ENCODE assay signal across 31 cellular contexts in genomic region chrX:136212557-136213111, GRCh38. TPM values are rescaled to one million over a fixed set of nuclear protein-coding genes. Genes with fewer than 3 reads are reported as not detected.
A peak's percentile ranks its signal among the peaks of the same experiment; 100 is the strongest.
DNase-seq lines count a peak whose midpoint lies in the region; ATAC-seq and TF ChIP-seq lines count a peak whose summit lies in the region.
"Had no signal": no experiment of that assay in that cellular context is flagged by ENCODE, and none has a peak within 500 bp of the region (broad histone marks: within the 10 kb centered on the region; RNA-seq: fewer than 3 reads in every experiment).

No MANE protein-coding gene starts in this region.

- TF ChIP-seq EP300 in sigmoid colon (IDR thresholded peaks at IDR 0.05), result no peak

- POLR2A ChIA-PET in activated CD8-positive, alpha-beta T cell treated with anti-CD3 and anti-CD28 coated beads, Interleukin-2, amount 10 ng/mL, durations not matched to agents 7 days and 5 days (lab: Charles Lee), result no interaction called here
- POLR2A ChIA-PET in activated CD8-positive, alpha-beta T cell treated with anti-CD3 and anti-CD28 coated beads for 36 hours (lab: Charles Lee), result no interaction called here

- H3K9me3 Mint-ChIP-seq in activated CD8-positive, alpha-beta T cell treated with anti-CD3 and anti-CD28 coated beads, Interleukin-2, amount 10 ng/mL, durations not matched to agents 7 days and 5 days (ENCODE audit: insufficient read depth), result no peaks in the 10 kb centered on the region
- no peaks in the 10 kb centered on the region for H3K9me3 Mint-ChIP-seq in activated CD8-positive, alpha-beta T cell treated with anti-CD3 and anti-CD28 coated beads for 36 hours
- H3K9me3 Mint-ChIP-seq: activated CD4-positive, alpha-beta T cell treated with anti-CD3 and anti-CD28 coated beads, Interleukin-2, amount 10 ng/mL, durations not matched to agents 7 days and 5 days; activated T-cell treated with anti-CD3 and anti-CD28 coated beads, Interleukin-2, amount 50 U/mL, for 72 hours; CD4-positive, CD25-positive, alpha-beta regulatory T cell; immature natural killer cell; naive B cell; T-helper 2 cell treated with Interferon-gamma antibody and Interleukin-4, amounts not matched to agents 5 μg/mL and 100 μg/mL, for 36 hours had no signal

- no peaks in the 10 kb centered on the region for H3K4me1 Mint-ChIP-seq in activated CD8-positive, alpha-beta T cell treated with anti-CD3 and anti-CD28 coated beads, Interleukin-2, amount 10 ng/mL, durations not matched to agents 7 days and 5 days (ENCODE audit: low read depth)
- no peaks in the 10 kb centered on the region for H3K4me1 Mint-ChIP-seq in activated CD8-positive, alpha-beta T cell treated with anti-CD3 and anti-CD28 coated beads for 36 hours (ENCODE audit: low read depth)
- H3K4me1 Mint-ChIP-seq: activated CD4-positive, alpha-beta T cell treated with anti-CD3 and anti-CD28 coated beads, Interleukin-2, amount 10 ng/mL, durations not matched to agents 7 days and 5 days; activated CD8-positive, alpha-beta memory T cell treated with anti-CD3 and anti-CD28 coated beads, Interleukin-2, amount 10 ng/mL, durations not matched to agents 7 days and 5 days; CD4-positive, CD25-positive, alpha-beta regulatory T cell; immature natural killer cell had no signal

- CTCF ChIA-PET in activated CD8-positive, alpha-beta T cell treated with anti-CD3 and anti-CD28 coated beads, Interleukin-2, amount 10 ng/mL, durations not matched to agents 7 days and 5 days (lab: Charles Lee), result interaction anchor here (1.3 kb wide), 1 partner anchor 56 kb away, joined by 3 read pairs; no protein-coding TSS in a partner anchor
- CTCF ChIA-PET in activated CD8-positive, alpha-beta T cell treated with anti-CD3 and anti-CD28 coated beads for 36 hours (lab: Charles Lee), result interaction anchor here (1.2 kb wide), 1 partner anchor 59 kb away, joined by 3 read pairs; no protein-coding TSS in a partner anchor

- no peak for TF ChIP-seq POLR2A in heart left ventricle (IDR thresholded peaks at IDR 0.05)
- TF ChIP-seq POLR2A in sigmoid colon (IDR thresholded peaks at IDR 0.05), result no peak

- H3K27ac Mint-ChIP-seq in activated CD8-positive, alpha-beta T cell treated with anti-CD3 and anti-CD28 coated beads, Interleukin-2, amount 10 ng/mL, durations not matched to agents 7 days and 5 days, result peak overlapping the region; percentile 43
- H3K27ac Mint-ChIP-seq in activated CD8-positive, alpha-beta T cell treated with anti-CD3 and anti-CD28 coated beads for 36 hours, result no peak overlapping the region
- H3K27ac Mint-ChIP-seq: activated CD4-positive, alpha-beta T cell treated with anti-CD3 and anti-CD28 coated beads, Interleukin-2, amount 10 ng/mL, durations not matched to agents 7 days and 5 days; activated CD8-positive, alpha-beta memory T cell treated with anti-CD3 and anti-CD28 coated beads, Interleukin-2, amount 10 ng/mL, durations not matched to agents 7 days and 5 days; activated T-cell treated with anti-CD3 and anti-CD28 coated beads, Interleukin-2, amount 50 U/mL, for 72 hours; T-helper 2 cell treated with Interferon-gamma antibody and Interleukin-4, amounts not matched to agents 5 μg/mL and 100 μg/mL, for 36 hours had no signal

- H3K4me3 ChIP-seq in heart left ventricle (no peak overlapping the region), sigmoid colon (no peak overlapping the region), foreskin fibroblast (ENCODE audit: low read depth in 1 of 2, low read length in 2 of 2) (no peak overlapping the region), SJCRH30 (no peak overlapping the region)
- H3K4me3 ChIP-seq: adrenal gland, breast epithelium had no signal

- H3K9me3 ChIP-seq in heart left ventricle (no peaks in the 10 kb centered on the region), sigmoid colon (no peaks in the 10 kb centered on the region), SJCRH30 (replicated peaks) (no peaks in the 10 kb centered on the region)
- H3K9me3 ChIP-seq: adrenal gland, breast epithelium had no signal

- H3K27me3 ChIP-seq in heart left ventricle, result peaks cover 0 to 8% (median 0%) of the 10 kb centered on the region in 9 donors
- H3K27me3 ChIP-seq in sigmoid colon, result no peaks in the 10 kb centered on the region
- H3K27me3 ChIP-seq in SJCRH30, result no peaks in the 10 kb centered on the region

- 60 to 72% (median 65%) methylated on average over 17 of the region's 17 CpGs for WGBS in heart left ventricle, 4 donors
- WGBS in sigmoid colon, 2 donors, result 83 to 84% methylated on average over 17 of the region's 17 CpGs

- peak overlapping the region in 5 of 12 donors; percentile 34 to 88 (median 67) for H3K27ac ChIP-seq in heart left ventricle
- H3K27ac ChIP-seq in sigmoid colon, result peak overlapping the region; percentile 78 to 99 (median 95)
- no peak overlapping the region for H3K27ac ChIP-seq in SJCRH30
- H3K27ac ChIP-seq: 22Rv1, VCaP had no signal

- H3K4me1 ChIP-seq in heart left ventricle, result peaks cover 0 to 40% (median 5%) of the 10 kb centered on the region in 12 donors
- peaks cover 0 to 29% (median 21%) of the 10 kb centered on the region in 4 donors for H3K4me1 ChIP-seq in sigmoid colon
- H3K4me1 ChIP-seq in SJCRH30, result peaks cover 24% of the 10 kb centered on the region
- H3K4me1 ChIP-seq: adrenal gland, breast epithelium had no signal

- no peak for DNase-seq in activated CD8-positive, alpha-beta T cell treated with anti-CD3 and anti-CD28 coated beads, Interleukin-2, amount 10 ng/mL, durations not matched to agents 7 days and 5 days
- no peak for DNase-seq in activated CD8-positive, alpha-beta T cell treated with anti-CD3 and anti-CD28 coated beads for 36 hours
- DNase-seq in heart left ventricle, result no peak
- peak; percentile 67 for DNase-seq in sigmoid colon
- DNase-seq in foreskin fibroblast, result no peak
- DNase-seq in NCI-H2227 (lab: John Stamatoyannopoulos, UW; ENCODE audit: unreplicated experiment), result no peak
- DNase-seq in SJCRH30, result no peak
- DNase-seq: activated CD4-positive, alpha-beta T cell treated with anti-CD3 and anti-CD28 coated beads, Interleukin-2, amount 10 ng/mL, durations not matched to agents 7 days and 5 days; activated CD8-positive, alpha-beta memory T cell treated with anti-CD3 and anti-CD28 coated beads, Interleukin-2, amount 10 ng/mL, durations not matched to agents 7 days and 5 days; activated naive CD4-positive, alpha-beta T cell treated with Interleukin-2 at 50 U/mL for 16 hours; activated T-cell treated with anti-CD3 and anti-CD28 coated beads, Interleukin-2, amount 50 U/mL, for 72 hours; adrenal gland; CD4-positive, CD25-positive, alpha-beta regulatory T cell; effector memory CD4-positive, alpha-beta T cell; erythroblast; foreskin melanocyte; hypothalamus; immature natural killer cell; naive B cell; NCI-H1694; NCI-H510A; PC-3; SHP77; small intestine; stimulated activated CD8-positive, alpha-beta memory T cell treated with anti-CD3 and anti-CD28 coated beads, Interleukin-4, amount 100 ng/mL, for 48 hours had no signal

- peaks cover 8% of the 10 kb centered on the region for H3K36me3 Mint-ChIP-seq in activated CD8-positive, alpha-beta T cell treated with anti-CD3 and anti-CD28 coated beads, Interleukin-2, amount 10 ng/mL, durations not matched to agents 7 days and 5 days (ENCODE audit: low read depth)
- H3K36me3 Mint-ChIP-seq in activated CD8-positive, alpha-beta T cell treated with anti-CD3 and anti-CD28 coated beads for 36 hours (ENCODE audit: low read depth), result no peaks in the 10 kb centered on the region
- H3K36me3 Mint-ChIP-seq: activated CD8-positive, alpha-beta memory T cell treated with anti-CD3 and anti-CD28 coated beads, Interleukin-2, amount 10 ng/mL, durations not matched to agents 7 days and 5 days; CD4-positive, CD25-positive, alpha-beta regulatory T cell; naive B cell had no signal

- H3K4me3 Mint-ChIP-seq in activated CD8-positive, alpha-beta T cell treated with anti-CD3 and anti-CD28 coated beads, Interleukin-2, amount 10 ng/mL, durations not matched to agents 7 days and 5 days, result no peak overlapping the region
- no peak overlapping the region for H3K4me3 Mint-ChIP-seq in activated CD8-positive, alpha-beta T cell treated with anti-CD3 and anti-CD28 coated beads for 36 hours
- H3K4me3 Mint-ChIP-seq: activated CD4-positive, alpha-beta T cell treated with anti-CD3 and anti-CD28 coated beads, Interleukin-2, amount 10 ng/mL, durations not matched to agents 7 days and 5 days; activated CD8-positive, alpha-beta memory T cell treated with anti-CD3 and anti-CD28 coated beads, Interleukin-2, amount 10 ng/mL, durations not matched to agents 7 days and 5 days; activated T-cell treated with anti-CD3 and anti-CD28 coated beads, Interleukin-2, amount 50 U/mL, for 72 hours; CD4-positive, CD25-positive, alpha-beta regulatory T cell; immature natural killer cell; T-helper 2 cell treated with Interferon-gamma antibody and Interleukin-4, amounts not matched to agents 5 μg/mL and 100 μg/mL, for 36 hours had no signal

- ATAC-seq in activated CD8-positive, alpha-beta T cell treated with anti-CD3 and anti-CD28 coated beads, Interleukin-2, amount 10 ng/mL, durations not matched to agents 7 days and 5 days, result no peak
- no peak for ATAC-seq in activated CD8-positive, alpha-beta T cell treated with anti-CD3 and anti-CD28 coated beads for 36 hours
- peak in 3 of 4 donors; percentile 34 to 44 (median 43) for ATAC-seq in heart left ventricle
- ATAC-seq in GM18867 (IDR thresholded peaks at IDR 0.05; ENCODE audit: unreplicated experiment), result no peak
- ATAC-seq: activated CD8-positive, alpha-beta memory T cell treated with anti-CD3 and anti-CD28 coated beads, Interleukin-2, amount 10 ng/mL, durations not matched to agents 7 days and 5 days; activated T-cell treated with anti-CD3 and anti-CD28 coated beads, Interleukin-2, amount 50 U/mL, for 72 hours; left lobe of liver; PC-3 had no signal

- TF ChIP-seq CTCF in activated CD8-positive, alpha-beta T cell treated with anti-CD3 and anti-CD28 coated beads for 36 hours (IDR thresholded peaks at IDR 0.05), result no peak
- TF ChIP-seq CTCF in heart left ventricle (IDR thresholded peaks at IDR 0.05) (no peak), sigmoid colon (IDR thresholded peaks at IDR 0.05) (no peak), foreskin fibroblast (IDR thresholded peaks at IDR 0.05; ENCODE audit: low read depth, low read length) (no peak)

- intact Hi-C loops in activated CD8-positive, alpha-beta T cell treated with anti-CD3 and anti-CD28 coated beads for 36 hours (cut with micrococcal nuclease), result loop anchor here (10.0 kb wide), 1 partner anchor 188 kb away; no protein-coding TSS in a partner anchor
- intact Hi-C loops in heart left ventricle (cut with DNase I), result loop anchor here in 5 of 10 donors (2.0 to 10.0 kb wide), 4 partner anchors 40 to 185 kb away; partner anchors contain the start of gene MAP7D3 (in 1 of the 5)
- intact Hi-C loops in sigmoid colon (cut with DNase I), result no loop called here

- H3K36me3 ChIP-seq in heart left ventricle, result peaks cover 0 to 51% (median 17%) of the 10 kb centered on the region in 9 donors
- peaks cover 0 to 16% (median 11%) of the 10 kb centered on the region in 4 donors for H3K36me3 ChIP-seq in sigmoid colon
- H3K36me3 ChIP-seq in SJCRH30, result no peaks in the 10 kb centered on the region
- H3K36me3 ChIP-seq: adrenal gland, breast epithelium had no signal

- H3K27me3 Mint-ChIP-seq in activated CD8-positive, alpha-beta T cell treated with anti-CD3 and anti-CD28 coated beads, Interleukin-2, amount 10 ng/mL, durations not matched to agents 7 days and 5 days (ENCODE audit: low read depth), result no peaks in the 10 kb centered on the region
- no peaks in the 10 kb centered on the region for H3K27me3 Mint-ChIP-seq in activated CD8-positive, alpha-beta T cell treated with anti-CD3 and anti-CD28 coated beads for 36 hours
- H3K27me3 Mint-ChIP-seq: activated CD4-positive, alpha-beta T cell treated with anti-CD3 and anti-CD28 coated beads, Interleukin-2, amount 10 ng/mL, durations not matched to agents 7 days and 5 days; activated CD8-positive, alpha-beta memory T cell treated with anti-CD3 and anti-CD28 coated beads, Interleukin-2, amount 10 ng/mL, durations not matched to agents 7 days and 5 days; CD4-positive, CD25-positive, alpha-beta regulatory T cell; naive B cell had no signal

RNA-seq across cellular contexts. Expression of gene MAP7D3, which starts 38.6 kb away (rescaled TPM):
- 10 to 100 TPM; 12.2 to 13.3 TPM for total RNA-seq in activated CD8-positive, alpha-beta T cell treated with anti-CD3 and anti-CD28 coated beads, Interleukin-2, amount 10 ng/mL, durations not matched to agents 7 days and 5 days
- 10 to 100 TPM; 13.4 to 14.2 TPM for total RNA-seq in activated CD8-positive, alpha-beta T cell treated with anti-CD3 and anti-CD28 coated beads for 36 hours
- total RNA-seq in heart left ventricle (10 to 100 TPM in 8 of 9 donors, 1 to 10 TPM in 1; 8.2 to 18.4 (median 13.2) TPM), sigmoid colon (10 to 100 TPM; 11.3 to 21.0 (median 14.2) TPM)
- polyA plus RNA-seq in heart left ventricle (10 to 100 TPM; 10.3 to 12.4 TPM), sigmoid colon (1 to 10 TPM in 2 of 3 donors, under 1 TPM in 1; 0.92 to 3.6 (median 3.0) TPM)
- total RNA-seq in SJCRH30 (2014; rRNA removed; shearing (Covaris generic)), result 15.5 and 17.6 TPM in 2 replicates

Comparison
In these comparisons a context has a peak if more than half of its experiments do, and no peak if none do; other contexts are left out.
1. ATAC-seq: peak in heart left ventricle (3 of 4); none in activated CD8-positive, alpha-beta T cell treated with anti-CD3 and anti-CD28 coated beads, Interleukin-2, amount 10 ng/mL, durations not matched to agents 7 days and 5 days (single experiment), activated CD8-positive, alpha-beta T cell treated with anti-CD3 and anti-CD28 coated beads for 36 hours (single experiment) and GM18867 (single experiment).